ENCODE assay signal across 10 cellular contexts in genomic region chr14:95291859-95292542, GRCh38. TPM values are rescaled to one million over a fixed set of nuclear protein-coding genes. Genes with fewer than 3 reads are reported as not detected.
DNase-seq lines count a peak whose midpoint lies in the region; ATAC-seq and TF ChIP-seq lines count a peak whose summit lies in the region.
"Had no signal": no experiment of that assay in that cellular context is flagged by ENCODE, and none has a peak within 500 bp of the region (broad histone marks: within the 10 kb centered on the region; RNA-seq: fewer than 3 reads in every experiment).

No MANE protein-coding gene starts in this region.

- DNase-seq in HCT116 (ENCODE audit: low read depth, low spot score) (peak; percentile 21), NCI-H82 (lab: John Stamatoyannopoulos, UW) (peak; percentile 67), fibroblast of pulmonary artery (ENCODE audit: low read depth) (peak; percentile 69), renal cortical epithelial cell (ENCODE audit: low read depth) (peak; percentile 79), progenitor cell of endocrine pancreas (ENCODE audit: low spot score, unreplicated experiment) (no peak), Kasumi-1 (lab: John Stamatoyannopoulos, UW) (no peak)

- no TSS peak for BruUV-seq in HCT116 (replicated peaks; lab: Mats Ljungman, UMichigan)

- peaks cover 16% of the 10 kb centered on the region; the same call in 1 of the 2 replicates for H3K79me2 ChIP-seq in HCT116 (ENCODE audit: insufficient read depth, low read length)

- POLR2A ChIA-PET in HCT116 (lab: Charles Lee) = interaction anchor here (0.5 kb wide), 1 partner anchor 169 kb away, joined by 3 read pairs; no protein-coding TSS in a partner anchor

- H3K4me3 Mint-ChIP-seq in progenitor cell of endocrine pancreas (ENCODE audit: low read depth) = no peak overlapping the region
- H3K4me3 Mint-ChIP-seq: activated naive CD8-positive, alpha-beta T cell had no signal

- no peak for TF ChIP-seq POLR2A in HCT116 (IDR thresholded peaks at IDR 0.05; ENCODE audit: borderline replicate concordance, extremely low read depth, insufficient read depth, insufficient read length)

- H3K4me3 ChIP-seq in HCT116 (replicated peaks in 1 of 2; ENCODE audit: low read depth in 1 of 2, low read length in 2 of 2) (no peak overlapping the region), fibroblast of pulmonary artery (replicated peaks; ENCODE audit: low read depth, low read length) (no peak overlapping the region)

- CTCF ChIA-PET in HCT116 (lab: Charles Lee) = interaction anchor here (0.9 kb wide), 1 partner anchor 15 kb away, joined by 3 read pairs; no protein-coding TSS in a partner anchor

- H2AFZ ChIP-seq in HCT116 (ENCODE audit: low read depth, low read length, poor library complexity, severe bottlenecking) = no peak overlapping the region

- no peak overlapping the region for H3K27ac ChIP-seq in HCT116 (ENCODE audit: low read depth, low read length)
- H3K27ac ChIP-seq: HL-60 had no signal

- TF ChIP-seq CTCF in HCT116 (IDR thresholded peaks at IDR 0.05 in 2 of 3, conservative IDR thresholded peaks at IDR 0.05 in 1 of 3; ENCODE audit: borderline replicate concordance in 1 of 3, insufficient read depth in 1 of 3, low read depth in 2 of 3, low read length in 2 of 3) (no peak), fibroblast of pulmonary artery (IDR thresholded peaks at IDR 0.05; ENCODE audit: low read length, missing control alignments) (no peak), progenitor cell of endocrine pancreas (IDR thresholded peaks at IDR 0.05; ENCODE audit: unreplicated experiment) (no peak)

- peak overlapping the region; percentile 22; the same call in 1 of the 2 replicates for H3K4me2 ChIP-seq in HCT116 (ENCODE audit: low read length)

- H3K4me1 Mint-ChIP-seq in progenitor cell of endocrine pancreas (ENCODE audit: low read depth) = peaks cover 30% of the 10 kb centered on the region

- no peaks in the 10 kb centered on the region for H4K20me1 ChIP-seq in HCT116 (ENCODE audit: insufficient read depth)

- peaks cover 14% of the 10 kb centered on the region for H3K9me3 Mint-ChIP-seq in progenitor cell of endocrine pancreas (ENCODE audit: low read depth)

- H3K36me3 Mint-ChIP-seq in progenitor cell of endocrine pancreas (ENCODE audit: insufficient read depth) = peaks cover 14% of the 10 kb centered on the region

- H3K36me3 ChIP-seq in HCT116 (ENCODE audit: control insufficient read depth in 1 of 2, insufficient read depth in 2 of 2, low read length in 2 of 2) = no peaks in the 10 kb centered on the region

- intact Hi-C loops in HCT116 (cut with micrococcal nuclease) = no loop called here

- H3K27ac Mint-ChIP-seq in progenitor cell of endocrine pancreas = no peak overlapping the region
- H3K27ac Mint-ChIP-seq: activated naive CD8-positive, alpha-beta T cell had no signal

- H3K9ac ChIP-seq in HCT116 (ENCODE audit: low read length) = no peak overlapping the region

- no peak for TF ChIP-seq RAD21 in HCT116 (IDR thresholded peaks at IDR 0.05; ENCODE audit: low read depth)

- no peaks in the 10 kb centered on the region for H3K9me3 ChIP-seq in HCT116 (ENCODE audit: control insufficient read depth in 1 of 2, insufficient read depth in 1 of 2, low read depth in 1 of 2, low read length in 2 of 2)

- H3K9me2 ChIP-seq in HCT116 (ENCODE audit: insufficient read depth) = no peaks in the 10 kb centered on the region

- no peaks in the 10 kb centered on the region for H3K27me3 ChIP-seq in HCT116 (ENCODE audit: insufficient read depth, low read length)

- H3K4me1 ChIP-seq in HCT116 (ENCODE audit: control insufficient read depth in 1 of 2, insufficient read depth in 2 of 2, low read length in 2 of 2) = peaks cover 6 to 35% of the 10 kb centered on the region in 2 experiments; a peak in 3 of 4 replicates

- peaks cover 11% of the 10 kb centered on the region for H3K27me3 Mint-ChIP-seq in progenitor cell of endocrine pancreas

- ATAC-seq in HCT116 (no peak), HG03378 (IDR thresholded peaks at IDR 0.05; ENCODE audit: unreplicated experiment) (no peak), GM19467 (IDR thresholded peaks at IDR 0.05; ENCODE audit: unreplicated experiment) (no peak)

- RAD21 ChIA-PET in HCT116 (lab: Charles Lee; ENCODE audit: low non-redundant PET in 1 of 2, low total read pairs in 2 of 2, uncharacterized antibody in 2 of 2, unreplicated experiment in 2 of 2) = no interaction called here

TF ChIP-seq in HCT116, 20 proteins besides CTCF, POLR2A, EP300 and RAD21:
- TF ChIP-seq ZNF274 (IDR thresholded peaks at IDR 0.05; ENCODE audit: low read depth, low read length) = no peak
TF ChIP-seq in HCT116: peak in this region for 0.

RNA-seq across cellular contexts. Expression of gene CLMN, which starts 27.7 kb away (rescaled TPM):
- total RNA-seq in HCT116 (2021; ENCODE audit: unreplicated experiment) = 33.4 TPM
- 13.3 and 13.8 TPM in 2 replicates for polyA plus RNA-seq in HCT116 (2012)
- 19.6 and 30.3 TPM in 2 replicates for total RNA-seq in renal cortical epithelial cell
- total RNA-seq in progenitor cell of endocrine pancreas = 25.3 and 31.5 TPM in 2 replicates

Comparison
In these comparisons a context has a peak if more than half of its experiments do, and no peak if none do; other contexts are left out.
1. DNase-seq: peak in HCT116 (single experiment), NCI-H82 (single experiment), fibroblast of pulmonary artery (single experiment) and renal cortical epithelial cell (single experiment); none in progenitor cell of endocrine pancreas (single experiment) and Kasumi-1 (0 of 2).